8 cellular contexts compared by ENCODE assay signal in genomic region chr13:42272776-42273175, GRCh38. TPM values are rescaled to one million over a fixed set of nuclear protein-coding genes. Genes with fewer than 3 reads are reported as not detected.
DNase-seq lines count a peak whose midpoint lies in the region; ATAC-seq and TF ChIP-seq lines count a peak whose summit lies in the region.

No MANE protein-coding gene starts in this region.

- no peaks in the 10 kb centered on the region for H3K27me3 ChIP-seq in SJCRH30
- peaks cover 0 to 5% (median 0%) of the 10 kb centered on the region in 3 donors for H3K27me3 ChIP-seq in gastrocnemius medialis

- ATAC-seq in gastrocnemius medialis (no peak), GM21529 (IDR thresholded peaks at IDR 0.05; ENCODE audit: unreplicated experiment) (no peak), HG02610 (IDR thresholded peaks at IDR 0.05; ENCODE audit: unreplicated experiment) (no peak)

- intact Hi-C loops in gastrocnemius medialis (cut with DNase I; ENCODE audit: low total_unique reads) = loop anchor here (5.0 kb wide), 1 partner anchor 225 kb away; the partner anchor contains the start of gene DGKH

- H3K4me1 ChIP-seq in SJCRH30 = no peaks in the 10 kb centered on the region
- H3K4me1 ChIP-seq in gastrocnemius medialis = peaks cover 9% of the 10 kb centered on the region in 2 donors

- peaks cover 8% of the 10 kb centered on the region; the same call in 1 of the 2 replicates for H3K9me3 ChIP-seq in SJCRH30 (replicated peaks)
- H3K9me3 ChIP-seq in gastrocnemius medialis = no peaks in the 10 kb centered on the region

- TF ChIP-seq POLR2A in gastrocnemius medialis (IDR thresholded peaks at IDR 0.05) = no peak

- H3K36me3 ChIP-seq in SJCRH30 (no peaks in the 10 kb centered on the region), gastrocnemius medialis (no peaks in the 10 kb centered on the region)

- TF ChIP-seq CTCF in GM12875 (IDR thresholded peaks at IDR 0.05; ENCODE audit: borderline replicate concordance, insufficient read depth, low read depth, low read length) (no peak), fibroblast of the aortic adventitia (IDR thresholded peaks at IDR 0.05; ENCODE audit: insufficient read depth, low read length) (no peak), gastrocnemius medialis (IDR thresholded peaks at IDR 0.05 in 4 of 5, conservative IDR thresholded peaks at IDR 0.05 in 1 of 5) (no peak)

- no peak for DNase-seq in SJCRH30
- DNase-seq in fibroblast of the aortic adventitia (ENCODE audit: low read depth) = peak; percentile 20
- DNase-seq in gastrocnemius medialis = no peak
- no peak for DNase-seq in DMS 273 treated with DMSO at 0.1 percent for 48 hours (lab: John Stamatoyannopoulos, UW)
- no peak for DNase-seq in middle frontal gyrus (ENCODE audit: extremely low spot score, low spot score)

- H3K4me3 ChIP-seq in GM12875 (ENCODE audit: low read depth, low read length) (peak overlapping the region; percentile 95), SJCRH30 (peak overlapping the region; percentile 85), fibroblast of the aortic adventitia (ENCODE audit: low read depth, low read length) (peak overlapping the region; percentile 84), gastrocnemius medialis (peak overlapping the region; percentile 69 to 81 (median 70))

- in situ Hi-C loops in gastrocnemius medialis (cut with MboI; ENCODE audit: low sequenced_read_pairs in 4 of 4) = no loop called here

- H3K27ac ChIP-seq in SJCRH30 (peak overlapping the region; percentile 72; the same call in 1 of the 2 replicates), gastrocnemius medialis (peak overlapping the region; percentile 66 to 79 (median 74))

RNA-seq across cellular contexts. Expression of gene AKAP11, which starts 0.8 kb away (rescaled TPM):
- total RNA-seq in SJCRH30 (2014; rRNA removed; shearing (Covaris generic)) = 25.0 and 28.3 TPM in 2 replicates
- 36.5 and 55.9 TPM in 2 replicates for total RNA-seq in fibroblast of the aortic adventitia (ENCODE audit: low replicate concordance)
- 10 to 100 TPM in 2 of 4 donors, 1 to 10 TPM in 2; 7.7 to 12.8 (median 10.4) TPM for total RNA-seq in gastrocnemius medialis
